ENCODE assay signal across 8 cellular contexts in the genomic region with DNA sequence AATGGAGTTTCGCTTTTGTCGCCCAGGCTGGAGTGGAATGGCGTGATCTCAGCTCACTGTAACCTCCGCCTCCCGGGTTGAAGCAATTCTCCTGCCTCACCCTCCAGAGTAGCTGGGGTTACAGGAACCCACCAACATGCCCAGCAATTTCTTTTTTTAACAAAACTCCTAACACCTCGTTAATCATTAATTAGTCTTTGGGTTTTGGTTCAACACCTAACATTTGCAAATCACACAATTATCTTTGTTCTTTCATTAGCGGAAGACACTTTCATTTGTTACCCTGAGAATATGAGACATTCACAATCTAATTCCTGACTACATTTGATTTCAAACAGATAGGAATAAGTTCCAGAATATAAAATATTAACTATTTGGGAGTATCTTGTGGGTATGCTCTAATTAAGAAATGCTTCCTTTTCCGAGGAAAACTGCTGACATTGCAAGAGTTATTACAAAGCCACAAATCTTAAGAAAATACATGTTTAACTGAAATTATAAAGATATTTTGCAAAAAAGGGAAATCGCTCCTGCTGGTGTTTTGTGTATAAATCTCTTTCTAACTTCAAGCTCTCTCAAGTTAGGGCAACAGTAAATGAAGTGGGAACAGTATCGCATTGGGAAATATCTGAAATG. TPM values are rescaled to one million over a fixed set of nuclear protein-coding genes. Genes with fewer than 3 reads are reported as not detected.
DNase-seq lines count a peak whose midpoint lies in the region; ATAC-seq and TF ChIP-seq lines count a peak whose summit lies in the region.

No MANE protein-coding gene starts in this region.

- H3K4me2 ChIP-seq in SU-DHL-6 (ENCODE audit: low read depth, low read length, poor library complexity, severe bottlenecking) = peak overlapping the region; percentile 98

- H3K27ac ChIP-seq in SU-DHL-6 (ENCODE audit: low read depth, low read length) (peak overlapping the region; percentile 97), foreskin keratinocyte (peak overlapping the region; percentile 91)

- peaks cover 16% of the 10 kb centered on the region for H3K4me1 ChIP-seq in foreskin keratinocyte

- no peak for ATAC-seq in foreskin keratinocyte

- TF ChIP-seq CTCF in GM12865 (IDR thresholded peaks at IDR 0.05; ENCODE audit: insufficient read depth, low read depth, low read length, missing control alignments) = no peak
- no peak for TF ChIP-seq CTCF in SU-DHL-6 (IDR thresholded peaks at IDR 0.05; ENCODE audit: insufficient read depth, low read length, poor library complexity, severe bottlenecking)
- no peak for TF ChIP-seq CTCF in foreskin keratinocyte (conservative IDR thresholded peaks at IDR 0.05)

- H3K9me2 ChIP-seq in SU-DHL-6 (replicated peaks; ENCODE audit: insufficient read depth, low read length) = no peaks in the 10 kb centered on the region

- H3K27me3 ChIP-seq in SU-DHL-6 (ENCODE audit: low read length) (no peaks in the 10 kb centered on the region), foreskin keratinocyte (no peaks in the 10 kb centered on the region)

- peaks cover 77% of the 10 kb centered on the region for H3F3A ChIP-seq in SU-DHL-6 (ENCODE audit: insufficient read depth)

- no peaks in the 10 kb centered on the region for H3K9me3 ChIP-seq in SU-DHL-6 (ENCODE audit: insufficient read depth, low read length)

- peaks cover 33% of the 10 kb centered on the region for H3K36me3 ChIP-seq in SU-DHL-6 (ENCODE audit: low read length)

- H3K9ac ChIP-seq in SU-DHL-6 (ENCODE audit: low read length) = peak overlapping the region; percentile 95

- no peak overlapping the region for H2AFZ ChIP-seq in SU-DHL-6 (ENCODE audit: low read depth, low read length, severe bottlenecking)

- peaks cover 23% of the 10 kb centered on the region for H4K20me1 ChIP-seq in SU-DHL-6 (ENCODE audit: low read depth, low read length)

- no peak for DNase-seq in GM12865 (ENCODE audit: low read depth)
- no peak for DNase-seq in foreskin keratinocyte
- DNase-seq in skeletal muscle cell (ENCODE audit: low read depth) = no peak
- DNase-seq in hippocampal formation (lab: John Stamatoyannopoulos, UW) = no peak
- no peak for DNase-seq in H4 (ENCODE audit: low spot score)
- no peak for DNase-seq in stimulated activated CD4-positive, alpha-beta T cell treated with anti-CD3 and anti-CD28 coated beads, Interleukin-4, amount 100 ng/mL, for 24 hours
- no peak for DNase-seq in activated CD4-positive, CD25-positive, alpha-beta regulatory T cell (lab: John Stamatoyannopoulos, UW)

- peaks cover 55% of the 10 kb centered on the region for H3K79me2 ChIP-seq in SU-DHL-6 (ENCODE audit: insufficient read depth, low read length)

- H3K4me3 ChIP-seq in GM12865 (ENCODE audit: low read depth, low read length) = peak overlapping the region; percentile 92
- H3K4me3 ChIP-seq in SU-DHL-6 (ENCODE audit: insufficient read depth, low read length, poor library complexity, severe bottlenecking) = peak overlapping the region; percentile 85
- H3K4me3 ChIP-seq in skeletal muscle cell (ENCODE audit: low read depth, low read length) = peak overlapping the region; percentile 73

RNA-seq across cellular contexts. Expression of a gene that starts 1.2 kb away (rescaled TPM):
- total RNA-seq in foreskin keratinocyte = 32.3 and 36.0 TPM in 2 replicates
- polyA plus RNA-seq in foreskin keratinocyte = 39.9 and 47.7 TPM in 2 replicates
- 81.7 and 111 TPM in 2 replicates for total RNA-seq in H4 (2014; rRNA removed; shearing (Covaris generic))

RNA-seq across cellular contexts. Expression of a gene that starts 41.8 kb away (rescaled TPM):
- total RNA-seq in foreskin keratinocyte = 0.71 and 1.1 TPM in 2 replicates
- polyA plus RNA-seq in foreskin keratinocyte = 0.38 and 0.86 TPM in 2 replicates
- total RNA-seq in H4 (2014; rRNA removed; shearing (Covaris generic)) = 1.4 and 2.0 TPM in 2 replicates
